In the genomic region with DNA sequence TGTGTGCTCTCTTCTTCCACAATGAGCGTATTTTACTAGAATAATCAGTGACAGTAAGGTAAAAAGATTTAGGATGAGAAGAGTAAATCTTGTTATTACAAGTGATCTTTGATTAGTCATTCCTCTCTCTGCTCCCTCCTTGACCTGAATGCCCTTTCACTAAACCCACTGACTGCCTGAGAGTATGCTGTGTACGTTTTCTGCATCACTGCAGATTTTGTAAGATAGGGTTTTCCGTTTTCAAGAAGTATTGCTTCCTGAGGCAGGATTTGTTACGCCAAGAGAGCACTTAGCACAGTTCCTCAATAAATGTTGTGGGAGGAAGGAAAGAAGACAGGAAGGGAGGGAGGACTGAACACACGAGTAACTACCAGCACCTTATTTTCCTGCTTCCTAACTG, we compare ENCODE assay signal across 1 cellular context.
TF ChIP-seq lines count a peak whose summit lies in the region.

No MANE protein-coding gene starts in this region.

TF ChIP-seq in GM23338, 12 proteins besides CTCF, POLR2A, EP300 and RAD21 (continued from another document):
- TF ChIP-seq, protein P1, sequence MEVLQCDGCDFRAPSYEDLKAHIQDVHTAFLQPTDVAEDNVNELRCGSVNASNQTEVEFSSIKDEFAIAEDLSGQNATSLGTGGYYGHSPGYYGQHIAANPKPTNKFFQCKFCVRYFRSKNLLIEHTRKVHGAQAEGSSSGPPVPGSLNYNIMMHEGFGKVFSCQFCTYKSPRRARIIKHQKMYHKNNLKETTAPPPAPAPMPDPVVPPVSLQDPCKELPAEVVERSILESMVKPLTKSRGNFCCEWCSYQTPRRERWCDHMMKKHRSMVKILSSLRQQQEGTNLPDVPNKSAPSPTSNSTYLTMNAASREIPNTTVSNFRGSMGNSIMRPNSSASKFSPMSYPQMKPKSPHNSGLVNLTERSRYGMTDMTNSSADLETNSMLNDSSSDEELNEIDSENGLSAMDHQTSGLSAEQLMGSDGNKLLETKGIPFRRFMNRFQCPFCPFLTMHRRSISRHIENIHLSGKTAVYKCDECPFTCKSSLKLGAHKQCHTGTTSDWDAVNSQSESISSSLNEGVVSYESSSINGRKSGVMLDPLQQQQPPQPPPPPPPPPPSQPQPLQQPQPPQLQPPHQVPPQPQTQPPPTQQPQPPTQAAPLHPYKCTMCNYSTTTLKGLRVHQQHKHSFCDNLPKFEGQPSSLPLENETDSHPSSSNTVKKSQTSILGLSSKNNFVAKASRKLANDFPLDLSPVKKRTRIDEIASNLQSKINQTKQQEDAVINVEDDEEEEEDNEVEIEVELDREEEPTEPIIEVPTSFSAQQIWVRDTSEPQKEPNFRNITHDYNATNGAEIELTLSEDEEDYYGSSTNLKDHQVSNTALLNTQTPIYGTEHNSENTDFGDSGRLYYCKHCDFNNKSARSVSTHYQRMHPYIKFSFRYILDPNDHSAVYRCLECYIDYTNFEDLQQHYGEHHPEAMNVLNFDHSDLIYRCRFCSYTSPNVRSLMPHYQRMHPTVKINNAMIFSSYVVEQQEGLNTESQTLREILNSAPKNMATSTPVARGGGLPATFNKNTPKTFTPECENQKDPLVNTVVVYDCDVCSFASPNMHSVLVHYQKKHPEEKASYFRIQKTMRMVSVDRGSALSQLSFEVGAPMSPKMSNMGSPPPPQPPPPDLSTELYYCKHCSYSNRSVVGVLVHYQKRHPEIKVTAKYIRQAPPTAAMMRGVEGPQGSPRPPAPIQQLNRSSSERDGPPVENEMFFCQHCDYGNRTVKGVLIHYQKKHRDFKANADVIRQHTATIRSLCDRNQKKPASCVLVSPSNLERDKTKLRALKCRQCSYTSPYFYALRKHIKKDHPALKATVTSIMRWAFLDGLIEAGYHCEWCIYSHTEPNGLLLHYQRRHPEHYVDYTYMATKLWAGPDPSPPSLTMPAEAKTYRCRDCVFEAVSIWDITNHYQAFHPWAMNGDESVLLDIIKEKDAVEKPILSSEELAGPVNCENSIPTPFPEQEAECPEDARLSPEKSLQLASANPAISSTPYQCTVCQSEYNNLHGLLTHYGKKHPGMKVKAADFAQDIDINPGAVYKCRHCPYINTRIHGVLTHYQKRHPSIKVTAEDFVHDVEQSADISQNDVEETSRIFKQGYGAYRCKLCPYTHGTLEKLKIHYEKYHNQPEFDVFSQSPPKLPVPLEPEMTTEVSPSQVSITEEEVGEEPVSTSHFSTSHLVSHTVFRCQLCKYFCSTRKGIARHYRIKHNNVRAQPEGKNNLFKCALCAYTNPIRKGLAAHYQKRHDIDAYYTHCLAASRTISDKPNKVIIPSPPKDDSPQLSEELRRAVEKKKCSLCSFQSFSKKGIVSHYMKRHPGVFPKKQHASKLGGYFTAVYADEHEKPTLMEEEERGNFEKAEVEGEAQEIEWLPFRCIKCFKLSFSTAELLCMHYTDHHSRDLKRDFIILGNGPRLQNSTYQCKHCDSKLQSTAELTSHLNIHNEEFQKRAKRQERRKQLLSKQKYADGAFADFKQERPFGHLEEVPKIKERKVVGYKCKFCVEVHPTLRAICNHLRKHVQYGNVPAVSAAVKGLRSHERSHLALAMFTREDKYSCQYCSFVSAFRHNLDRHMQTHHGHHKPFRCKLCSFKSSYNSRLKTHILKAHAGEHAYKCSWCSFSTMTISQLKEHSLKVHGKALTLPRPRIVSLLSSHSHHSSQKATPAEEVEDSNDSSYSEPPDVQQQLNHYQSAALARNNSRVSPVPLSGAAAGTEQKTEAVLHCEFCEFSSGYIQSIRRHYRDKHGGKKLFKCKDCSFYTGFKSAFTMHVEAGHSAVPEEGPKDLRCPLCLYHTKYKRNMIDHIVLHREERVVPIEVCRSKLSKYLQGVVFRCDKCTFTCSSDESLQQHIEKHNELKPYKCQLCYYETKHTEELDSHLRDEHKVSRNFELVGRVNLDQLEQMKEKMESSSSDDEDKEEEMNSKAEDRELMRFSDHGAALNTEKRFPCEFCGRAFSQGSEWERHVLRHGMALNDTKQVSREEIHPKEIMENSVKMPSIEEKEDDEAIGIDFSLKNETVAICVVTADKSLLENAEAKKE (CRISPR knock-in tag; IDR thresholded peaks at IDR 0.05), result no peak
- no peak for TF ChIP-seq STAT1 (IDR thresholded peaks at IDR 0.05; ENCODE audit: unreplicated experiment)
TF ChIP-seq in GM23338: peak in this region for 0.
